ENCODE assay signal across 16 cellular contexts in the genomic region with DNA sequence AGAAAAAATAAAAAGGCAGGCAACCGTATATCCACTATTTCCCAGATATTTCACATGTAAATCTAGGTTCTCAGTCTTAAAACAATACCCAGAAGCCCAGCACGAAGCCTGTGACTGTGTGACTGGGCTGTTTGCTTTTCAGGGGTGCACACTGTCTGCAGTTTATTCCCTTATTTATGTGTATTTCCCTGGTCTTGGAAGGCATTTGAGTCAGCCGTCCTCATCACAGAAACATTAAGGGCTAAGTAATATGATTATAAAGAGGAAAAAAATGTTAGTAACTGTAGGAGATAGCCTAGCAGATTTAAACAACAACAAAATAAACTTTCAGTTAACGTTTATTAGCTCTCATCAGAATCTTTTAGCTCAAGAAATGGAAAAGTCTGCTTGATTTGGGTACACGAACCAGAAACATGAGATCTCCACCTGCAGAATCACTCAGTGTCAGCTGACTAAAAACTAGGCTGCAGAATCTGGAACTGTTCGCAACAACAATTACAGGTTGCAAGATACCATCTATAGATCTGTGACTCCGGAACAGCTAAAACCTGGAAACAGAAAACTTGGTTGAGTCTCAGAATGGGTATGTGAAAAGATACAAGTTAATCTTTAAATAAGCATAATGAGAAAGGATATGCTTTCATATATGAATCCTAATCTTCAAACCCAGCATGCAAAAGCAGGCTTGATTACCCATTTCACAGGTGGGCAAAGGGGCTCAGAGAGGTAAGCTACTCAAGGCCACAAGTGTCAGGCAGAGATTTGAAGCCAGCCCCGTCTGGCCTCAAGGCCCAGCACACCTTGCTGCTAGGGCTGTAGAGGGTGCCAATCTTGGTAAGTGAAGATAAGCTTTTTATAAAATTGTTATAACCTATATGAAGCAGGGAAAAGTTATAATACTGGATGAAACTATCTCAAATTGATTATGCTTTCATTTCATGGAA. TPM values are rescaled to one million over a fixed set of nuclear protein-coding genes. Genes with fewer than 3 reads are reported as not detected.
DNase-seq lines count a peak whose midpoint lies in the region; ATAC-seq and TF ChIP-seq lines count a peak whose summit lies in the region.
"Had no signal": no experiment of that assay in that cellular context is flagged by ENCODE, and none has a peak within 500 bp of the region (broad histone marks: within the 10 kb centered on the region; RNA-seq: fewer than 3 reads in every experiment).

No MANE protein-coding gene starts in this region.

- H3K27me3 ChIP-seq in SK-N-SH (ENCODE audit: insufficient read depth) (no peaks in the 10 kb centered on the region), foreskin keratinocyte (no peaks in the 10 kb centered on the region), psoas muscle (ENCODE audit: insufficient read depth in 3 of 3, low read length in 2 of 3) (no peaks in the 10 kb centered on the region)
- H3K27me3 ChIP-seq: upper lobe of right lung had no signal

- DNase-seq in AG08396 (ENCODE audit: low spot score): peak; percentile 15
- DNase-seq in SK-N-SH: no peak
- no peak for DNase-seq in foreskin keratinocyte
- DNase-seq in psoas muscle: no peak
- no peak for DNase-seq in effector CD8-positive, alpha-beta T cell (lab: John Stamatoyannopoulos, UW)
- no peak for DNase-seq in NCI-H345 (lab: John Stamatoyannopoulos, UW)
- DNase-seq: activated gamma-delta T cell treated with Interleukin-2 at 50 U/mL for 16 hours, NCI-H2081, NCI-H748 treated with DMSO at 0.1 percent for 48 hours, small intestine, T-cell, upper lobe of right lung had no signal

- H3K36me3 ChIP-seq in SK-N-SH (replicated peaks in 1 of 2; ENCODE audit: control insufficient read depth in 1 of 2, insufficient read depth in 2 of 2, low read length in 1 of 2) (peaks cover 0 to 5% of the 10 kb centered on the region in 2 experiments), psoas muscle (ENCODE audit: insufficient read depth in 1 of 2, low read depth in 1 of 2) (peaks cover 7 to 16% of the 10 kb centered on the region in 2 donors)

- no peaks in the 10 kb centered on the region for H3K9me2 ChIP-seq in SK-N-SH

- ATAC-seq in foreskin keratinocyte (peak; percentile 21), psoas muscle (peak in 2 of 4 donors; percentile 57 to 74), HG02840 (IDR thresholded peaks at IDR 0.05; ENCODE audit: low FRiP score, unreplicated experiment) (no peak), HG03460 (IDR thresholded peaks at IDR 0.05; ENCODE audit: unreplicated experiment) (no peak)
- ATAC-seq: GM12878; stimulated activated effector memory CD8-positive, alpha-beta T cell treated with anti-CD3 and anti-CD28 coated beads, Interleukin-12 subunit alpha, Interleukin-12 subunit beta, amount 100 ng/mL, for 72 hours; T-cell had no signal

- H3K27ac ChIP-seq in SK-N-SH (ENCODE audit: low read depth in 2 of 2, low read length in 1 of 2) (peak overlapping the region in 1 of 2 experiments; percentile 43; a peak in 1 of 4 replicates), foreskin keratinocyte (peak overlapping the region; percentile 16), psoas muscle (peak overlapping the region; percentile 3)
- H3K27ac ChIP-seq: upper lobe of right lung had no signal

- no peak overlapping the region for H2AFZ ChIP-seq in SK-N-SH (ENCODE audit: low read depth)

- no peaks in the 10 kb centered on the region for H4K20me1 ChIP-seq in SK-N-SH (ENCODE audit: insufficient read depth)

- H3K4me2 ChIP-seq in SK-N-SH: peak overlapping the region; percentile 14; the same call in 1 of the 2 replicates

- H3K9ac ChIP-seq in SK-N-SH: no peak overlapping the region

- CTCF ChIA-PET in SK-N-SH (lab: Yijun Ruan, JAX): interaction anchor here (0.8 to 3.7 kb wide), 9 partner anchors 10 to 205 kb away, joined by 3 to 11 read pairs (median 4); partner anchors contain the start of gene GCLC

- POLR2A ChIA-PET in SK-N-SH (lab: Yijun Ruan, JAX): no interaction called here

- 67% methylated on average over 8 of the region's 8 CpGs for WGBS in SK-N-SH (ENCODE audit: low lambda C conversion rate)
- WGBS in psoas muscle, 3 donors: 36 to 51% (median 39%) methylated on average over 8 of the region's 8 CpGs

- TF ChIP-seq CTCF in SK-N-SH (IDR thresholded peaks at IDR 0.05) (no peak), foreskin keratinocyte (conservative IDR thresholded peaks at IDR 0.05) (no peak), psoas muscle (IDR thresholded peaks at IDR 0.05) (no peak)

- intact Hi-C loops in psoas muscle (cut with DNase I): loop anchor here in 1 of 2 donors (1.0 kb wide), 1 partner anchor 10 kb away; no protein-coding TSS in a partner anchor

- no peaks in the 10 kb centered on the region for H3K79me2 ChIP-seq in SK-N-SH (ENCODE audit: insufficient read depth)

- H3K9me3 ChIP-seq in SK-N-SH (no peaks in the 10 kb centered on the region), psoas muscle (no peaks in the 10 kb centered on the region)
- H3K9me3 ChIP-seq: upper lobe of right lung had no signal

- TF ChIP-seq EP300 in SK-N-SH (IDR thresholded peaks at IDR 0.05; ENCODE audit: borderline replicate concordance in 1 of 2, low read depth in 1 of 2, low read length in 1 of 2): no peak

- H3K4me1 ChIP-seq in SK-N-SH (ENCODE audit: control insufficient read depth in 1 of 2, insufficient read depth in 2 of 2, low read depth in 1 of 2, low read length in 1 of 2) (peaks cover 13 to 15% of the 10 kb centered on the region in 2 experiments; a peak in 3 of 4 replicates), foreskin keratinocyte (peaks cover 59% of the 10 kb centered on the region), psoas muscle (peaks cover 47% of the 10 kb centered on the region)
- H3K4me1 ChIP-seq: upper lobe of right lung had no signal

- no peaks in the 10 kb centered on the region for H3F3A ChIP-seq in SK-N-SH (replicated peaks; ENCODE audit: insufficient read depth)

- H3K4me3 ChIP-seq in SK-N-SH (ENCODE audit: low read depth in 2 of 2, low read length in 1 of 2) (no peak overlapping the region), psoas muscle (no peak overlapping the region)
- H3K4me3 ChIP-seq: GM12878, upper lobe of right lung had no signal

- no peak for TF ChIP-seq RAD21 in SK-N-SH (IDR thresholded peaks at IDR 0.05; ENCODE audit: low read length)

TF ChIP-seq in SK-N-SH, 30 proteins besides CTCF, POLR2A, EP300 and RAD21:
- TF ChIP-seq FOSL2 (IDR thresholded peaks at IDR 0.05; ENCODE audit: borderline replicate concordance, low read depth) (no peak), TCF12 (IDR thresholded peaks at IDR 0.05) (no peak), GATA2 (CRISPR knock-in tag; IDR thresholded peaks at IDR 0.05) (peak; percentile 21; the same call in 1 of the 2 replicates)

RNA-seq across cellular contexts. Expression of gene GCLC, which starts 21.1 kb away (rescaled TPM):
- polyA plus RNA-seq in SK-N-SH (2012; rRNA removed) (7.5 and 11.2 TPM in 2 replicates), foreskin keratinocyte (9.9 and 15.5 TPM in 2 replicates), psoas muscle (10 to 100 TPM in 1 of 3 donors, 1 to 10 TPM in 2; 4.7 to 17.9 (median 9.0) TPM)
- polyA plus RNA-seq in SK-N-SH (2012; cell fraction: cytosol; rRNA removed): 10.5 and 12.7 TPM in 2 replicates
- polyA plus RNA-seq in SK-N-SH (2012; cell fraction: nucleus; rRNA removed): 7.5 and 11.4 TPM in 2 replicates
- total RNA-seq in foreskin keratinocyte (40.2 and 43.1 TPM in 2 replicates), psoas muscle (10 to 100 TPM; 14.0 to 31.9 (median 22.8) TPM)
